In the genomic region with DNA sequence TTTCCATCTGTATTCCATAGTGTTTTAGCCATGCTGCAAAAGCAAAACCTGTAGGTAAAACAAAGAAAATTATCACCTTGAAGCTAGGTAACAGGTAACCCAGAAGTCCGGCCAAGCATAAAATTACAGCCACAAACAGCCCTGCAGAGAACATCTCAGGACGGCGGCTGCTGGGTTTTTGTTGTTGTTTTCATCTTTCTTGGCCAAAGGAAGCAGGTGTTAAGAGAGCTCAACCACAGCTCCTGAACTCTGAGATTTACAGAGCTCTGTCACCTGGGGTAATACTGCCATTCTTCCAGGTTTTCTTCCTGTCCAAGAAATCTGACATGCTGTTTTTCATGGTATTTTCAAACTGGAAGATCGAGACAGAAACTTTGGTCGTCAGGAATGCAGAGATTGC, we compare ENCODE assay signal across 9 cellular contexts. TPM values are rescaled to one million over a fixed set of nuclear protein-coding genes. Genes with fewer than 3 reads are reported as not detected.
A peak's percentile ranks its signal among the peaks of the same experiment; 100 is the strongest.
DNase-seq lines count a peak whose midpoint lies in the region; ATAC-seq and TF ChIP-seq lines count a peak whose summit lies in the region.
"Had no signal": no experiment of that assay in that cellular context is flagged by ENCODE, and none has a peak within 500 bp of the region (broad histone marks: within the 10 kb centered on the region; RNA-seq: fewer than 3 reads in every experiment).

No MANE protein-coding gene starts in this region.

- no peak for DNase-seq in activated CD4-positive, alpha-beta T cell treated with anti-CD3 and anti-CD28 coated beads, Interleukin-2, amount 10 ng/mL, durations not matched to agents 24 days and 14 days
- DNase-seq in activated CD4-positive, alpha-beta T cell treated with anti-CD3 and anti-CD28 coated beads for 4 hours, result no peak
- no peak for DNase-seq in adipocyte (ENCODE audit: low read depth)
- DNase-seq in A673 (ENCODE audit: low spot score), result no peak
- DNase-seq in immature natural killer cell, result no peak
- no peak for DNase-seq in progenitor cell of endocrine pancreas (ENCODE audit: low spot score, unreplicated experiment)
- DNase-seq: KG1 had no signal

- H3K9me3 Mint-ChIP-seq in activated CD4-positive, alpha-beta T cell treated with anti-CD3 and anti-CD28 coated beads, Interleukin-2, amount 10 ng/mL, durations not matched to agents 24 days and 14 days, result no peaks in the 10 kb centered on the region
- H3K9me3 Mint-ChIP-seq in immature natural killer cell, result peaks cover 0 to 11% (median under 1%) of the 10 kb centered on the region in 6 donors
- H3K9me3 Mint-ChIP-seq in progenitor cell of endocrine pancreas (ENCODE audit: low read depth), result no peaks in the 10 kb centered on the region

- TF ChIP-seq CTCF in A673 (conservative IDR thresholded peaks at IDR 0.05; ENCODE audit: low read depth, low read length), result no peak
- no peak for TF ChIP-seq CTCF in progenitor cell of endocrine pancreas (IDR thresholded peaks at IDR 0.05; ENCODE audit: unreplicated experiment)

- H3K9ac ChIP-seq in adipocyte (ENCODE audit: low read length), result no peak overlapping the region
- H3K9ac ChIP-seq in rectal smooth muscle tissue (ENCODE audit: low read length), result no peak overlapping the region

- peaks cover 21% of the 10 kb centered on the region for H3K4me1 ChIP-seq in adipocyte (ENCODE audit: control insufficient read depth, insufficient read depth, low read length)
- H3K4me1 ChIP-seq in rectal smooth muscle tissue (ENCODE audit: control insufficient read depth, insufficient read depth, low read length), result peaks cover 3% of the 10 kb centered on the region
- H3K4me1 ChIP-seq in A673 (ENCODE audit: insufficient read depth, low read length, poor library complexity, severe bottlenecking), result no peaks in the 10 kb centered on the region

- no peak overlapping the region for H3K27ac Mint-ChIP-seq in activated CD4-positive, alpha-beta T cell treated with anti-CD3 and anti-CD28 coated beads, Interleukin-2, amount 10 ng/mL, durations not matched to agents 24 days and 14 days
- H3K27ac Mint-ChIP-seq in immature natural killer cell (no peak overlapping the region), progenitor cell of endocrine pancreas (no peak overlapping the region)

- no peaks in the 10 kb centered on the region for H3K36me3 ChIP-seq in adipocyte (ENCODE audit: control insufficient read depth, insufficient read depth, low read length, severe bottlenecking)
- H3K36me3 ChIP-seq in rectal smooth muscle tissue (ENCODE audit: control insufficient read depth, insufficient read depth, low read length), result no peaks in the 10 kb centered on the region
- no peaks in the 10 kb centered on the region for H3K36me3 ChIP-seq in A673 (ENCODE audit: insufficient read depth, low read length, poor library complexity, severe bottlenecking)

- peaks cover 1% of the 10 kb centered on the region for H3K36me3 Mint-ChIP-seq in activated CD4-positive, alpha-beta T cell treated with anti-CD3 and anti-CD28 coated beads, Interleukin-2, amount 10 ng/mL, durations not matched to agents 24 days and 14 days (ENCODE audit: low read depth)
- H3K36me3 Mint-ChIP-seq in immature natural killer cell (no peaks in the 10 kb centered on the region), progenitor cell of endocrine pancreas (ENCODE audit: insufficient read depth) (no peaks in the 10 kb centered on the region)

- ATAC-seq in HG02938 (IDR thresholded peaks at IDR 0.05; ENCODE audit: unreplicated experiment), result peak; percentile 36

- H3K4me3 Mint-ChIP-seq in activated CD4-positive, alpha-beta T cell treated with anti-CD3 and anti-CD28 coated beads, Interleukin-2, amount 10 ng/mL, durations not matched to agents 24 days and 14 days, result peak overlapping the region; percentile 84
- H3K4me3 Mint-ChIP-seq in immature natural killer cell (no peak overlapping the region), progenitor cell of endocrine pancreas (ENCODE audit: low read depth) (no peak overlapping the region)

- H3K4me3 ChIP-seq in adipocyte (ENCODE audit: low read length) (peak overlapping the region; percentile 84), rectal smooth muscle tissue (ENCODE audit: low read length) (peak overlapping the region; percentile 49), A673 (ENCODE audit: low read depth, low read length, poor library complexity, severe bottlenecking) (no peak overlapping the region)

- intact Hi-C loops in activated CD4-positive, alpha-beta T cell treated with anti-CD3 and anti-CD28 coated beads, Interleukin-2, amount 10 ng/mL, durations not matched to agents 24 days and 14 days (cut with micrococcal nuclease), result no loop called here
- intact Hi-C loops in A673 (cut with micrococcal nuclease; ENCODE audit: unreplicated experiment), result no loop called here

- CTCF ChIA-PET in A673 (lab: Charles Lee), result no interaction called here

- H3K27me3 Mint-ChIP-seq in activated CD4-positive, alpha-beta T cell treated with anti-CD3 and anti-CD28 coated beads, Interleukin-2, amount 10 ng/mL, durations not matched to agents 24 days and 14 days, result peaks cover 45% of the 10 kb centered on the region
- H3K27me3 Mint-ChIP-seq in immature natural killer cell (ENCODE audit: low read depth in 3 of 3) (peaks cover 8 to 13% (median 9%) of the 10 kb centered on the region in 3 donors), progenitor cell of endocrine pancreas (peaks cover 64% of the 10 kb centered on the region)

- peaks cover 23% of the 10 kb centered on the region for H3K4me1 Mint-ChIP-seq in activated CD4-positive, alpha-beta T cell treated with anti-CD3 and anti-CD28 coated beads, Interleukin-2, amount 10 ng/mL, durations not matched to agents 24 days and 14 days
- H3K4me1 Mint-ChIP-seq in immature natural killer cell (peaks cover 2 to 12% of the 10 kb centered on the region in 2 donors), progenitor cell of endocrine pancreas (ENCODE audit: low read depth) (peaks cover 6% of the 10 kb centered on the region)

- H3K27me3 ChIP-seq in adipocyte (replicated peaks; ENCODE audit: control insufficient read depth, insufficient read depth, low read length) (peaks cover 13% of the 10 kb centered on the region), rectal smooth muscle tissue (ENCODE audit: control insufficient read depth, insufficient read depth, low read length) (peaks cover 2% of the 10 kb centered on the region), A673 (replicated peaks; ENCODE audit: insufficient read depth, low read depth, low read length, poor library complexity) (peaks cover 34% of the 10 kb centered on the region)

- POLR2A ChIA-PET in A673 (lab: Charles Lee; ENCODE audit: low non-redundant PET), result no interaction called here

- H3K27ac ChIP-seq in rectal smooth muscle tissue (ENCODE audit: low read depth, low read length) (no peak overlapping the region), A673 (ENCODE audit: low read depth, low read length, poor library complexity, severe bottlenecking) (no peak overlapping the region)

- H3K9me3 ChIP-seq in adipocyte (ENCODE audit: control insufficient read depth, low read length) (no peaks in the 10 kb centered on the region), A673 (ENCODE audit: low read depth, low read length, poor library complexity, severe bottlenecking) (no peaks in the 10 kb centered on the region)

- no TSS peak for BruUV-seq in A673 (replicated peaks; lab: Mats Ljungman, UMichigan)

RNA-seq across cellular contexts. Expression of a gene that starts 0.8 kb away (rescaled TPM):
- not detected in 2 replicates for total RNA-seq in activated CD4-positive, alpha-beta T cell treated with anti-CD3 and anti-CD28 coated beads, Interleukin-2, amount 10 ng/mL, durations not matched to agents 24 days and 14 days
- total RNA-seq in A673 (2021) (0.09 and 0.39 TPM in 2 replicates), progenitor cell of endocrine pancreas (0.10 and 0.47 TPM in 2 replicates)
- not detected for polyA plus RNA-seq in immature natural killer cell
